ENCODE assay signal across 26 cellular contexts in genomic region chr3:195143221-195143620, GRCh38.
"Had no signal": no experiment of that assay in that cellular context is flagged by ENCODE, and none has a peak within 500 bp of the region (broad histone marks: within the 10 kb centered on the region; RNA-seq: fewer than 3 reads in every experiment).

No MANE protein-coding gene starts in this region.

- H3K9me3 ChIP-seq: adrenal gland, Peyer's patch, SK-N-SH had no signal

- H3K4me3 ChIP-seq: adrenal gland, Peyer's patch, SJSA1 had no signal

- H3K27me3 ChIP-seq: adrenal gland, brain microvascular endothelial cell, Peyer's patch, SJSA1 had no signal

- H3K36me3 ChIP-seq: adrenal gland, brain microvascular endothelial cell, Peyer's patch, SJSA1 had no signal

- DNase-seq: activated B cell treated with CpG ODN at 0.5 μM for 24 hours; activated CD4-positive, alpha-beta T cell treated with anti-CD3 and anti-CD28 coated beads for 1 hour; activated CD4-positive, alpha-beta T cell treated with anti-CD3 and anti-CD28 coated beads, Interleukin-2, amount 10 ng/mL, durations not matched to agents 24 days and 14 days; activated CD4-positive, alpha-beta T cell treated with anti-CD3 and anti-CD28 coated beads, Interleukin-2, amount 50 U/mL, for 4 hours; activated CD8-positive, alpha-beta T cell treated with anti-CD3 and anti-CD28 coated beads for 36 hours; activated gamma-delta T cell; activated naive CD4-positive, alpha-beta T cell treated with Interleukin-2 at 50 U/mL for 16 hours; activated T-cell treated with anti-CD3 and anti-CD28 coated beads, Interleukin-2, amount 50 U/mL, for 1 hour; adrenal gland; brain microvascular endothelial cell; MM.1S; MV-4-11; NCI-H1092; NCI-H1436 treated with DMSO at 0.1 percent for 48 hours; NCI-H1694 treated with DMSO at 0.1 percent for 48 hours; NCI-H2029; NCI-H345; NCI-H524 treated with DMSO at 0.1 percent for 48 hours; NK-92 treated with Interleukin-12 subunit alpha and Interleukin-12 subunit beta, amount 100 ng/mL, for 24 hours; PC-3; Peyer's patch; RPMI8226; SHP77 treated with DMSO at 0.1 percent for 48 hours; SK-N-SH had no signal

- H3K27ac ChIP-seq: adrenal gland, brain microvascular endothelial cell, KMS-11, Peyer's patch, SJSA1 had no signal
